Comparison of ENCODE assay signal across 8 cellular contexts in the genomic region with DNA sequence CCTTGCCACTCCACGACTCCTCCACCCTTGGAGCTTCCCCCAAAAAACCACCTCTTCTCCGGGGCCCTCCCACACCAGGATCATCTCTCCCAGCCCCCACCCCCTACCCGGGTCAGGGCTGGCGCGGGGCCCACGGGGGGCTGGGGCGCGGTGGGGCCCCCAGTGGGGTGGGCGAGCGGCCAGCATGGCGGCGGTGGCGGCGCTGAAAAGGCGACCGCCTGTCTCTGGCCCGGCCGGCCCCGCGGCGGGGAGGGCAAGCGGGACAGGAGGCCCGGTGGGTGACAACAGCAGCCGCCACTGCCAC. TPM values are rescaled to one million over a fixed set of nuclear protein-coding genes. Genes with fewer than 3 reads are reported as not detected.
DNase-seq lines count a peak whose midpoint lies in the region; ATAC-seq, FAIRE-seq and TF ChIP-seq lines count a peak whose summit lies in the region.

No MANE protein-coding gene starts in this region.

- TF ChIP-seq EP300 in HepG2 (IDR thresholded peaks at IDR 0.05; ENCODE audit: low read depth in 2 of 2, low read length in 2 of 2) (no peak), HepG2 (CRISPR knock-in tag; IDR thresholded peaks at IDR 0.05; ENCODE audit: borderline replicate concordance) (no peak)

- in situ Hi-C loops in HepG2 (cut with HindIII; ENCODE audit: extremely low pct_ligation_motif_present, low pct_unique_long_range_greater_than_20kb) = no loop called here

- H3K27me3 Mint-ChIP-seq in brain = no peaks in the 10 kb centered on the region
- H3K27me3 Mint-ChIP-seq in mesothelial cell of epicardium (ENCODE audit: low read depth) = no peaks in the 10 kb centered on the region

- TF ChIP-seq RAD21 in liver (IDR thresholded peaks at IDR 0.05) (no peak), HepG2 (CRISPR knock-in tag; IDR thresholded peaks at IDR 0.05) (no peak)

- DNase-seq in HepG2 (ENCODE audit: low spot score) (no peak), mesothelial cell of epicardium (ENCODE audit: low spot score in 2 of 2, unreplicated experiment in 2 of 2) (no peak), NCI-H524 (lab: John Stamatoyannopoulos, UW) (no peak), posterior cingulate gyrus (no peak), NCI-H1436 treated with DMSO at 0.1 percent for 48 hours (lab: John Stamatoyannopoulos, UW) (no peak)

- H2AFZ ChIP-seq in HepG2 (ENCODE audit: low read length) = no peak overlapping the region

- CTCF ChIA-PET in HepG2 (lab: Yijun Ruan, JAX; ENCODE audit: low intra/inter-chr PET ratio, low total read pairs) = no interaction called here

- ATAC-seq in HepG2 (no peak), HG03342 (IDR thresholded peaks at IDR 0.05; ENCODE audit: unreplicated experiment) (no peak)

- H3K27ac ChIP-seq in liver (ENCODE audit: low read depth in 1 of 2, low read length in 2 of 2) = peak overlapping the region; percentile 72 to 89
- no peak overlapping the region for H3K27ac ChIP-seq in HepG2 (ENCODE audit: extremely low read length, insufficient read depth, low read length)

- no peak for TF ChIP-seq POLR2A in HepG2 (IDR thresholded peaks at IDR 0.05; ENCODE audit: insufficient read depth in 1 of 2, low read depth in 2 of 2, low read length in 2 of 2)

- peaks cover 8 to 47% (median 15%) of the 10 kb centered on the region in 4 donors for H3K36me3 ChIP-seq in liver (ENCODE audit: control insufficient read depth in 4 of 4, insufficient read depth in 3 of 4, low read depth in 1 of 4, low read length in 3 of 4)
- H3K36me3 ChIP-seq in HepG2 (replicated peaks in 1 of 2; ENCODE audit: control insufficient read depth in 1 of 2, insufficient read depth in 2 of 2, low read length in 2 of 2) = peaks cover 31 to 66% of the 10 kb centered on the region in 2 experiments

- H3K4me3 Mint-ChIP-seq in brain (peak overlapping the region; percentile 90 to 95 (median 93)), mesothelial cell of epicardium (peak overlapping the region; percentile 77)

- H3K79me2 ChIP-seq in HepG2 (ENCODE audit: insufficient read depth, low read length) = no peaks in the 10 kb centered on the region

- 2% methylated on average over 24 of the region's 24 CpGs for WGBS in liver
- 95% methylated on average over 23 of the region's 24 CpGs for WGBS in HepG2 (ENCODE audit: low lambda C conversion rate)

- H3K36me3 Mint-ChIP-seq in brain (peaks cover 73% of the 10 kb centered on the region), mesothelial cell of epicardium (peaks cover 40% of the 10 kb centered on the region)

- TF ChIP-seq CTCF in liver (IDR thresholded peaks at IDR 0.05; ENCODE audit: low read depth, low read length, missing input control) (no peak), HepG2 (CRISPR knock-in tag; IDR thresholded peaks at IDR 0.05) (no peak), brain (conservative IDR thresholded peaks at IDR 0.05) (no peak), mesothelial cell of epicardium (IDR thresholded peaks at IDR 0.05; ENCODE audit: unreplicated experiment) (no peak)

- H3K4me3 ChIP-seq in liver (ENCODE audit: low read depth in 1 of 3, low read length in 3 of 3) (peak overlapping the region; percentile 77 to 89 (median 81)), HepG2 (replicated peaks in 1 of 3; ENCODE audit: insufficient read depth in 1 of 3, low read depth in 2 of 3, low read length in 3 of 3) (no peak overlapping the region)

- peak overlapping the region; percentile 96 to 98 (median 97) for H3K27ac Mint-ChIP-seq in brain
- peak overlapping the region; percentile 91 for H3K27ac Mint-ChIP-seq in mesothelial cell of epicardium

- no peaks in the 10 kb centered on the region for H3K9me3 ChIP-seq in liver (ENCODE audit: control insufficient read depth in 4 of 4, low read length in 3 of 4)
- no peaks in the 10 kb centered on the region for H3K9me3 ChIP-seq in HepG2 (ENCODE audit: low read length)

- no peak overlapping the region for H3K4me2 ChIP-seq in HepG2 (ENCODE audit: low read depth, low read length)

- H3K4me1 Mint-ChIP-seq in brain (peaks cover 36% of the 10 kb centered on the region), mesothelial cell of epicardium (peaks cover 18% of the 10 kb centered on the region)

- no TSS peak for BruUV-seq in HepG2 (replicated peaks; lab: Mats Ljungman, UMichigan)

- H3K27me3 ChIP-seq in liver (ENCODE audit: control insufficient read depth in 4 of 4, insufficient read depth in 4 of 4, low read length in 3 of 4) = no peaks in the 10 kb centered on the region
- no peaks in the 10 kb centered on the region for H3K27me3 ChIP-seq in HepG2 (ENCODE audit: control insufficient read depth in 1 of 2, insufficient read depth in 2 of 2, low read length in 2 of 2)

- H3K9me3 Mint-ChIP-seq in brain (peaks cover 0 to 3% (median 0%) of the 10 kb centered on the region in 5 experiments), mesothelial cell of epicardium (no peaks in the 10 kb centered on the region)

- H4K20me1 ChIP-seq in HepG2 (ENCODE audit: insufficient read depth, low read length) = no peaks in the 10 kb centered on the region

- FAIRE-seq in HepG2 (lab: Jason Lieb, UNC) = no peak

- POLR2A ChIA-PET in HepG2 (lab: Yijun Ruan, JAX) = no interaction called here

- H3K4me1 ChIP-seq in liver (ENCODE audit: control insufficient read depth in 4 of 4, insufficient read depth in 4 of 4, low read length in 3 of 4) = peaks cover 4 to 19% (median 17%) of the 10 kb centered on the region in 4 donors
- no peaks in the 10 kb centered on the region for H3K4me1 ChIP-seq in HepG2 (ENCODE audit: insufficient read depth, low read length)

- H3K9ac ChIP-seq in liver (ENCODE audit: low read depth in 1 of 2, low read length in 2 of 2) (peak overlapping the region in 1 of 2 donors; percentile 52), HepG2 (ENCODE audit: insufficient read depth, low read depth, low read length) (no peak overlapping the region)

- intact Hi-C loops in HepG2 (cut with micrococcal nuclease; ENCODE audit: unreplicated experiment) = no loop called here
- intact Hi-C loops in posterior cingulate gyrus (cut with DNase I) = loop anchor here (5.0 kb wide), 1 partner anchor 139 kb away; the partner anchor contains the start of gene PSMC4

RNA-seq across cellular contexts. Expression of gene DYRK1B, which starts 0.8 kb away (rescaled TPM):
- total RNA-seq in liver (1 to 10 TPM; 3.7 to 7.6 TPM), HepG2 (2016; rRNA removed; fragmentation: Illumina TruSeq; extraction: Trizol) (0.45 and 0.82 TPM in 2 replicates), mesothelial cell of epicardium (54.0 to 60.2 TPM (median 54.7 TPM) in 3 replicates)
- polyA plus RNA-seq in liver (1 to 10 TPM; 2.8 TPM), HepG2 (2011; rRNA removed) (1.1 and 1.3 TPM in 2 replicates), brain (ENCODE audit: insufficient read depth, low read depth, low replicate concordance) (51.3 TPM)
- 1.2 and 1.7 TPM in 2 replicates for total RNA-seq in HepG2 (2016; cell fraction: cytosol; rRNA removed; fragmentation: Illumina TruSeq; extraction: Trizol; ENCODE audit: low read depth)
- 0.39 and 1.3 TPM in 2 replicates for total RNA-seq in HepG2 (2016; cell fraction: insoluble cytoplasmic fraction; rRNA removed; fragmentation: Illumina TruSeq; extraction: Trizol)
- total RNA-seq in HepG2 (2016; cell fraction: membrane; rRNA removed; fragmentation: Illumina TruSeq; extraction: Trizol) = 1.00 and 1.1 TPM in 2 replicates
- 1.3 and 1.5 TPM in 2 replicates for total RNA-seq in HepG2 (2016; cell fraction: nucleus; rRNA removed; fragmentation: Illumina TruSeq; extraction: Trizol)
- 0.50 and 0.64 TPM in 2 replicates for polyA plus RNA-seq in HepG2 (2011; cell fraction: cytosol; rRNA removed)
- polyA plus RNA-seq in HepG2 (2011; cell fraction: nucleus; rRNA removed) = 5.0 and 6.5 TPM in 2 replicates
- 2.0 and 2.5 TPM in 2 replicates for polyA plus RNA-seq in HepG2 (2012)
- 1.7 and 1.9 TPM in 2 replicates for polyA plus RNA-seq in HepG2 (2016; cell fraction: cytosol; fragmentation: Illumina TruSeq; extraction: Trizol; ENCODE audit: low read depth)
- 0.58 and 0.68 TPM in 2 replicates for polyA plus RNA-seq in HepG2 (2016; cell fraction: insoluble cytoplasmic fraction; fragmentation: Illumina TruSeq; extraction: Trizol; ENCODE audit: low read depth)
- polyA plus RNA-seq in HepG2 (2016; cell fraction: membrane; fragmentation: Illumina TruSeq; extraction: Trizol; ENCODE audit: low read depth) = 1.8 and 2.4 TPM in 2 replicates
- 4.3 and 5.9 TPM in 2 replicates for polyA plus RNA-seq in HepG2 (2016; cell fraction: nucleus; fragmentation: Illumina TruSeq; extraction: Trizol; ENCODE audit: insufficient read depth, low read depth)
- polyA minus RNA-seq in HepG2 (2011; rRNA and poly(A)+ RNA removed; ENCODE audit: low replicate concordance) = 1.2 and 13.7 TPM in 2 replicates
- not detected in 2 replicates for polyA minus RNA-seq in HepG2 (2011; cell fraction: cytosol; rRNA and poly(A)+ RNA removed)
- 1.3 and 2.7 TPM in 2 replicates for polyA minus RNA-seq in HepG2 (2011; cell fraction: nucleus; rRNA and poly(A)+ RNA removed)

RNA-seq across cellular contexts. Expression of gene FBL, which starts 13.1 kb away (rescaled TPM):
- total RNA-seq in liver (10 to 100 TPM; 36.1 to 96.2 TPM), HepG2 (2016; rRNA removed; fragmentation: Illumina TruSeq; extraction: Trizol) (153 and 235 TPM in 2 replicates), mesothelial cell of epicardium (273 to 278 TPM (median 274 TPM) in 3 replicates)
- polyA plus RNA-seq in liver (10 to 100 TPM; 23.3 to 79.3 TPM), HepG2 (2011; rRNA removed) (408 and 468 TPM in 2 replicates), brain (ENCODE audit: insufficient read depth, low read depth, low replicate concordance) (290 TPM)
- 97.6 and 118 TPM in 2 replicates for total RNA-seq in HepG2 (2016; cell fraction: cytosol; rRNA removed; fragmentation: Illumina TruSeq; extraction: Trizol; ENCODE audit: low read depth)
- total RNA-seq in HepG2 (2016; cell fraction: insoluble cytoplasmic fraction; rRNA removed; fragmentation: Illumina TruSeq; extraction: Trizol) = 156 and 237 TPM in 2 replicates
- total RNA-seq in HepG2 (2016; cell fraction: membrane; rRNA removed; fragmentation: Illumina TruSeq; extraction: Trizol) = 195 and 220 TPM in 2 replicates
- total RNA-seq in HepG2 (2016; cell fraction: nucleus; rRNA removed; fragmentation: Illumina TruSeq; extraction: Trizol) = 85.6 and 92.5 TPM in 2 replicates
- 399 and 528 TPM in 2 replicates for polyA plus RNA-seq in HepG2 (2011; cell fraction: cytosol; rRNA removed)
- polyA plus RNA-seq in HepG2 (2011; cell fraction: nucleus; rRNA removed) = 142 and 169 TPM in 2 replicates
- polyA plus RNA-seq in HepG2 (2012) = 311 and 349 TPM in 2 replicates
- 376 and 452 TPM in 2 replicates for polyA plus RNA-seq in HepG2 (2016; cell fraction: cytosol; fragmentation: Illumina TruSeq; extraction: Trizol; ENCODE audit: low read depth)
- 420 and 553 TPM in 2 replicates for polyA plus RNA-seq in HepG2 (2016; cell fraction: insoluble cytoplasmic fraction; fragmentation: Illumina TruSeq; extraction: Trizol; ENCODE audit: low read depth)
- 376 and 422 TPM in 2 replicates for polyA plus RNA-seq in HepG2 (2016; cell fraction: membrane; fragmentation: Illumina TruSeq; extraction: Trizol; ENCODE audit: low read depth)
- polyA plus RNA-seq in HepG2 (2016; cell fraction: nucleus; fragmentation: Illumina TruSeq; extraction: Trizol; ENCODE audit: insufficient read depth, low read depth) = 243 and 256 TPM in 2 replicates
- 543 and 868 TPM in 2 replicates for polyA minus RNA-seq in HepG2 (2011; rRNA and poly(A)+ RNA removed; ENCODE audit: low replicate concordance)
- polyA minus RNA-seq in HepG2 (2011; cell fraction: cytosol; rRNA and poly(A)+ RNA removed) = 96.2 and 102 TPM in 2 replicates
- polyA minus RNA-seq in HepG2 (2011; cell fraction: nucleus; rRNA and poly(A)+ RNA removed) = 21.2 and 34.9 TPM in 2 replicates

RNA-seq across cellular contexts. Expression of gene LEUTX, which starts 54.5 kb away (rescaled TPM):
- not detected for total RNA-seq in liver
- polyA plus RNA-seq in liver = not detected
- not detected in 2 replicates for total RNA-seq in HepG2 (2016; rRNA removed; fragmentation: Illumina TruSeq; extraction: Trizol)
- total RNA-seq in HepG2 (2016; cell fraction: cytosol; rRNA removed; fragmentation: Illumina TruSeq; extraction: Trizol; ENCODE audit: low read depth) = not detected in 2 replicates
- total RNA-seq in HepG2 (2016; cell fraction: insoluble cytoplasmic fraction; rRNA removed; fragmentation: Illumina TruSeq; extraction: Trizol) = not detected in 2 replicates
- total RNA-seq in HepG2 (2016; cell fraction: membrane; rRNA removed; fragmentation: Illumina TruSeq; extraction: Trizol) = not detected in 2 replicates
- not detected in 2 replicates for total RNA-seq in HepG2 (2016; cell fraction: nucleus; rRNA removed; fragmentation: Illumina TruSeq; extraction: Trizol)
- not detected in 2 replicates for polyA plus RNA-seq in HepG2 (2011; rRNA removed)
- polyA plus RNA-seq in HepG2 (2011; cell fraction: cytosol; rRNA removed) = not detected in 2 replicates
- polyA plus RNA-seq in HepG2 (2011; cell fraction: nucleus; rRNA removed) = not detected in 2 replicates
- polyA plus RNA-seq in HepG2 (2012) = not detected in 2 replicates
- polyA plus RNA-seq in HepG2 (2016; cell fraction: cytosol; fragmentation: Illumina TruSeq; extraction: Trizol; ENCODE audit: low read depth) = not detected in 2 replicates
- polyA plus RNA-seq in HepG2 (2016; cell fraction: insoluble cytoplasmic fraction; fragmentation: Illumina TruSeq; extraction: Trizol; ENCODE audit: low read depth) = not detected in 2 replicates
- polyA plus RNA-seq in HepG2 (2016; cell fraction: membrane; fragmentation: Illumina TruSeq; extraction: Trizol; ENCODE audit: low read depth) = not detected in 2 replicates
- not detected in 2 replicates for polyA plus RNA-seq in HepG2 (2016; cell fraction: nucleus; fragmentation: Illumina TruSeq; extraction: Trizol; ENCODE audit: insufficient read depth, low read depth)
- polyA minus RNA-seq in HepG2 (2011; rRNA and poly(A)+ RNA removed; ENCODE audit: low replicate concordance) = not detected in 2 replicates
- not detected in 2 replicates for polyA minus RNA-seq in HepG2 (2011; cell fraction: cytosol; rRNA and poly(A)+ RNA removed)
- polyA minus RNA-seq in HepG2 (2011; cell fraction: nucleus; rRNA and poly(A)+ RNA removed) = not detected in 2 replicates
- polyA plus RNA-seq in brain (ENCODE audit: insufficient read depth, low read depth, low replicate concordance) = not detected
- total RNA-seq in mesothelial cell of epicardium = not detected in 3 replicates

Comparison
In these comparisons a context has a peak if more than half of its experiments do, and no peak if none do; other contexts are left out.
1. H3K4me3 ChIP-seq: peak in liver (3 of 3); none in HepG2 (0 of 3).